ENCODE assay signal across 15 cellular contexts in genomic region chr17:44605116-44605505, GRCh38. TPM values are rescaled to one million over a fixed set of nuclear protein-coding genes. Genes with fewer than 3 reads are reported as not detected.
DNase-seq lines count a peak whose midpoint lies in the region; ATAC-seq, FAIRE-seq and TF ChIP-seq lines count a peak whose summit lies in the region.
"Had no signal": no experiment of that assay in that cellular context is flagged by ENCODE, and none has a peak within 500 bp of the region (broad histone marks: within the 10 kb centered on the region; RNA-seq: fewer than 3 reads in every experiment).

No MANE protein-coding gene starts in this region.

- H3K27me3 ChIP-seq in HepG2 (ENCODE audit: control insufficient read depth in 1 of 2, insufficient read depth in 2 of 2, low read length in 2 of 2) (peaks cover 4 to 24% of the 10 kb centered on the region in 2 experiments; a peak in 2 of 5 replicates), right lobe of liver (no peaks in the 10 kb centered on the region), trophoblast cell (ENCODE audit: insufficient read depth, low read length) (no peaks in the 10 kb centered on the region), suprapubic skin (no peaks in the 10 kb centered on the region)
- H3K27me3 ChIP-seq in CD8-positive, alpha-beta T cell (ENCODE audit: insufficient read depth, low read length): no peaks in the 10 kb centered on the region

- TF ChIP-seq EP300 in HepG2 (IDR thresholded peaks at IDR 0.05; ENCODE audit: low read depth in 2 of 2, low read length in 2 of 2) (no peak), HepG2 (CRISPR knock-in tag; IDR thresholded peaks at IDR 0.05; ENCODE audit: borderline replicate concordance) (no peak), suprapubic skin (IDR thresholded peaks at IDR 0.05) (no peak)

- H3K9me3 Mint-ChIP-seq in mesothelial cell of epicardium: no peaks in the 10 kb centered on the region
- H3K9me3 Mint-ChIP-seq in CD8-positive, alpha-beta T cell: no peaks in the 10 kb centered on the region

- no peak for TF ChIP-seq CTCF in HepG2 (CRISPR knock-in tag; IDR thresholded peaks at IDR 0.05)
- TF ChIP-seq CTCF in right lobe of liver (IDR thresholded peaks at IDR 0.05): no peak
- no peak for TF ChIP-seq CTCF in mesothelial cell of epicardium (IDR thresholded peaks at IDR 0.05; ENCODE audit: unreplicated experiment)
- no peak for TF ChIP-seq CTCF in CD8-positive, alpha-beta T cell (IDR thresholded peaks at IDR 0.05)
- TF ChIP-seq CTCF in suprapubic skin (IDR thresholded peaks at IDR 0.05): no peak

- no peaks in the 10 kb centered on the region for H3K27me3 Mint-ChIP-seq in mesothelial cell of epicardium (ENCODE audit: low read depth)
- peaks cover 12% of the 10 kb centered on the region for H3K27me3 Mint-ChIP-seq in CD8-positive, alpha-beta T cell (ENCODE audit: low read depth)

- H3K36me3 ChIP-seq in HepG2 (replicated peaks in 1 of 2; ENCODE audit: control insufficient read depth in 1 of 2, insufficient read depth in 2 of 2, low read length in 2 of 2): no peaks in the 10 kb centered on the region
- no peaks in the 10 kb centered on the region for H3K36me3 ChIP-seq in right lobe of liver
- no peaks in the 10 kb centered on the region for H3K36me3 ChIP-seq in trophoblast cell (ENCODE audit: control insufficient read depth in 1 of 2, insufficient read depth in 2 of 2, low read length in 2 of 2)
- no peaks in the 10 kb centered on the region for H3K36me3 ChIP-seq in CD8-positive, alpha-beta T cell (ENCODE audit: insufficient read depth, low read length)
- H3K36me3 ChIP-seq in suprapubic skin: no peaks in the 10 kb centered on the region

- peak overlapping the region; percentile 75 for H2AK5ac ChIP-seq in trophoblast cell (ENCODE audit: low read length)

- TF ChIP-seq POLR2A in HepG2 (IDR thresholded peaks at IDR 0.05; ENCODE audit: insufficient read depth in 1 of 2, low read depth in 2 of 2, low read length in 2 of 2) (no peak), right lobe of liver (IDR thresholded peaks at IDR 0.05) (no peak), suprapubic skin (IDR thresholded peaks at IDR 0.05) (no peak)

- H3K4me2 ChIP-seq in HepG2 (ENCODE audit: low read depth, low read length): no peak overlapping the region
- H3K4me2 ChIP-seq in trophoblast cell (ENCODE audit: low read length): no peak overlapping the region

- peak overlapping the region; percentile 11 for H2BK12ac ChIP-seq in trophoblast cell (ENCODE audit: low read length)

- H3K4me3 Mint-ChIP-seq in mesothelial cell of epicardium: no peak overlapping the region
- H3K4me3 Mint-ChIP-seq in CD8-positive, alpha-beta T cell: no peak overlapping the region
- H3K4me3 Mint-ChIP-seq: CD4-positive, CD25-positive, alpha-beta regulatory T cell had no signal

- H3K9ac ChIP-seq in HepG2 (ENCODE audit: insufficient read depth, low read depth, low read length) (no peak overlapping the region), trophoblast cell (ENCODE audit: low read length) (no peak overlapping the region)

- H3K4ac ChIP-seq in trophoblast cell (ENCODE audit: low read depth, low read length): no peak overlapping the region

- CTCF ChIA-PET in HepG2 (lab: Yijun Ruan, JAX; ENCODE audit: low intra/inter-chr PET ratio, low total read pairs): no interaction called here
- CTCF ChIA-PET in CD8-positive, alpha-beta T cell (lab: Charles Lee): no interaction called here

- no peaks in the 10 kb centered on the region for H3K36me3 Mint-ChIP-seq in mesothelial cell of epicardium
- H3K36me3 Mint-ChIP-seq in CD8-positive, alpha-beta T cell: no peaks in the 10 kb centered on the region
- H3K36me3 Mint-ChIP-seq: CD4-positive, CD25-positive, alpha-beta regulatory T cell had no signal

- H3K18ac ChIP-seq in trophoblast cell (ENCODE audit: low read length): no peak overlapping the region

- H2BK120ac ChIP-seq in trophoblast cell (ENCODE audit: insufficient read depth, low read length, poor library complexity): peak overlapping the region; percentile 28

- intact Hi-C loops in HepG2 (cut with micrococcal nuclease; ENCODE audit: unreplicated experiment): no loop called here
- intact Hi-C loops in right lobe of liver (cut with DNase I): no loop called here
- intact Hi-C loops in CD8-positive, alpha-beta T cell (cut with DNase I, micrococcal nuclease): no loop called here

- H4K8ac ChIP-seq in trophoblast cell (ENCODE audit: low read depth, low read length): no peak overlapping the region

- no peak overlapping the region for H3K4me3 ChIP-seq in HepG2 (replicated peaks in 1 of 3; ENCODE audit: insufficient read depth in 1 of 3, low read depth in 2 of 3, low read length in 3 of 3)
- no peak overlapping the region for H3K4me3 ChIP-seq in right lobe of liver
- no peak overlapping the region for H3K4me3 ChIP-seq in trophoblast cell (ENCODE audit: low read depth, low read length)
- H3K4me3 ChIP-seq in CD8-positive, alpha-beta T cell (ENCODE audit: low read depth, low read length): no peak overlapping the region
- H3K4me3 ChIP-seq in suprapubic skin: no peak overlapping the region

- DNase-seq in HepG2 (ENCODE audit: low spot score): no peak
- DNase-seq in right lobe of liver: no peak
- DNase-seq in mesothelial cell of epicardium (ENCODE audit: low spot score in 2 of 2, unreplicated experiment in 2 of 2): no peak
- no peak for DNase-seq in trophoblast cell
- no peak for DNase-seq in CD8-positive, alpha-beta T cell
- DNase-seq in suprapubic skin (ENCODE audit: low spot score in 2 of 2): no peak
- DNase-seq in activated CD4-positive, alpha-beta T cell treated with anti-CD3 and anti-CD28 coated beads, Interleukin-2, amount 50 U/mL, for 48 hours: no peak
- DNase-seq: Calu3; CD4-positive, CD25-positive, alpha-beta regulatory T cell; DMS 273 treated with DMSO at 0.1 percent for 48 hours had no signal

- H4K12ac ChIP-seq in trophoblast cell (ENCODE audit: low read depth, low read length): no peak overlapping the region

- no TSS peak for BruUV-seq in HepG2 (replicated peaks; lab: Mats Ljungman, UMichigan)

- POLR2A ChIA-PET in HepG2 (lab: Yijun Ruan, JAX): no interaction called here
- POLR2A ChIA-PET in CD8-positive, alpha-beta T cell (lab: Charles Lee): interaction anchor here (0.6 kb wide), 1 partner anchor 412 kb away, joined by 3 read pairs; no protein-coding TSS in a partner anchor

- no peak for TF ChIP-seq RAD21 in HepG2 (CRISPR knock-in tag; IDR thresholded peaks at IDR 0.05)

- ATAC-seq in HepG2 (no peak), right lobe of liver (no peak)
- no peak for ATAC-seq in CD8-positive, alpha-beta T cell
- ATAC-seq: HCT116 had no signal

- H3K14ac ChIP-seq in trophoblast cell (ENCODE audit: low read length): no peak overlapping the region

- in situ Hi-C loops in HepG2 (cut with HindIII; ENCODE audit: extremely low pct_ligation_motif_present, low pct_unique_long_range_greater_than_20kb): no loop called here

- peaks cover 48% of the 10 kb centered on the region for H3K79me1 ChIP-seq in trophoblast cell (ENCODE audit: low read length)

- no peak overlapping the region for H2BK5ac ChIP-seq in trophoblast cell (ENCODE audit: low read depth, low read length, poor library complexity)

- H3K4me1 Mint-ChIP-seq in mesothelial cell of epicardium: peaks cover 56% of the 10 kb centered on the region
- H3K4me1 Mint-ChIP-seq in CD8-positive, alpha-beta T cell (ENCODE audit: low read depth): no peaks in the 10 kb centered on the region
- H3K4me1 Mint-ChIP-seq: CD4-positive, CD25-positive, alpha-beta regulatory T cell had no signal

- H2AFZ ChIP-seq in HepG2 (ENCODE audit: low read length): no peak overlapping the region
- H2AFZ ChIP-seq in trophoblast cell (ENCODE audit: insufficient read depth, low read length, poor library complexity): no peak overlapping the region

- FAIRE-seq in HepG2 (lab: Jason Lieb, UNC): no peak
- FAIRE-seq: H54 had no signal

- H3K23ac ChIP-seq in trophoblast cell (ENCODE audit: low read length): no peak overlapping the region

- no peaks in the 10 kb centered on the region for H3K9me3 ChIP-seq in HepG2 (ENCODE audit: low read length)
- no peaks in the 10 kb centered on the region for H3K9me3 ChIP-seq in right lobe of liver
- peaks cover 3% of the 10 kb centered on the region for H3K9me3 ChIP-seq in trophoblast cell (ENCODE audit: insufficient read depth, low read depth, low read length)
- H3K9me3 ChIP-seq in CD8-positive, alpha-beta T cell (ENCODE audit: low read length): no peaks in the 10 kb centered on the region
- no peaks in the 10 kb centered on the region for H3K9me3 ChIP-seq in suprapubic skin

- peak overlapping the region; percentile 39 for H3K27ac Mint-ChIP-seq in mesothelial cell of epicardium
- no peak overlapping the region for H3K27ac Mint-ChIP-seq in CD8-positive, alpha-beta T cell

- peak overlapping the region; percentile 7 for H4K91ac ChIP-seq in trophoblast cell (ENCODE audit: low read depth, low read length)

- H3K79me2 ChIP-seq in HepG2 (ENCODE audit: insufficient read depth, low read length): no peaks in the 10 kb centered on the region
- peaks cover 7% of the 10 kb centered on the region for H3K79me2 ChIP-seq in trophoblast cell (ENCODE audit: control insufficient read depth, insufficient read depth, low read length, poor library complexity)

- H3K27ac ChIP-seq in HepG2 (ENCODE audit: extremely low read length, insufficient read depth, low read length): no peak overlapping the region
- H3K27ac ChIP-seq in right lobe of liver: no peak overlapping the region
- H3K27ac ChIP-seq in trophoblast cell (ENCODE audit: low read depth, low read length): no peak overlapping the region
- H3K27ac ChIP-seq in CD8-positive, alpha-beta T cell (ENCODE audit: low read depth, low read length): no peak overlapping the region
- H3K27ac ChIP-seq in suprapubic skin: no peak overlapping the region
- H3K27ac ChIP-seq: 22Rv1 had no signal

- 34% methylated on average over 7 of the region's 7 CpGs for WGBS in HepG2 (ENCODE audit: low lambda C conversion rate)
- 75% methylated on average over 7 of the region's 7 CpGs for WGBS in right lobe of liver (ENCODE audit: insufficient coverage, low coverage, low lambda C conversion rate, missing lambda C conversion rate)
- no CpG with 5 or more reads among the region's 7 CpGs for WGBS in trophoblast cell (ENCODE audit: extremely low coverage, insufficient coverage, insufficient read length)
- 81% methylated on average over 7 of the region's 7 CpGs for WGBS in suprapubic skin

- H3K4me1 ChIP-seq in HepG2 (ENCODE audit: insufficient read depth, low read length): peaks cover 24% of the 10 kb centered on the region
- no peaks in the 10 kb centered on the region for H3K4me1 ChIP-seq in right lobe of liver
- peaks cover 38 to 48% of the 10 kb centered on the region in 2 experiments for H3K4me1 ChIP-seq in trophoblast cell (ENCODE audit: control insufficient read depth in 1 of 2, insufficient read depth in 2 of 2, low read length in 2 of 2)
- H3K4me1 ChIP-seq in CD8-positive, alpha-beta T cell (ENCODE audit: insufficient read depth, low read length): no peaks in the 10 kb centered on the region
- no peaks in the 10 kb centered on the region for H3K4me1 ChIP-seq in suprapubic skin

- no peaks in the 10 kb centered on the region for H4K20me1 ChIP-seq in HepG2 (ENCODE audit: insufficient read depth, low read length)

RNA-seq across cellular contexts. Expression of gene FZD2, which starts 47.8 kb away (rescaled TPM):
- total RNA-seq in HepG2 (2016; rRNA removed; fragmentation: Illumina TruSeq; extraction: Trizol) (0.13 TPM in 1 of 2 replicates, not detected in the other), right lobe of liver (under 1 TPM; 0.11 to 0.64 (median 0.28) TPM), mesothelial cell of epicardium (82.1 to 88.3 TPM (median 84.4 TPM) in 3 replicates), suprapubic skin (1 to 10 TPM in 1 of 4 donors, under 1 TPM in 2, not detected in 1; 0.42 to 2.1 (median 0.65) TPM)
- not detected in 2 replicates for total RNA-seq in HepG2 (2016; cell fraction: cytosol; rRNA removed; fragmentation: Illumina TruSeq; extraction: Trizol; ENCODE audit: low read depth)
- 0.06 TPM in 1 of 2 replicates, not detected in the other for total RNA-seq in HepG2 (2016; cell fraction: insoluble cytoplasmic fraction; rRNA removed; fragmentation: Illumina TruSeq; extraction: Trizol)
- 0.06 TPM in 1 of 2 replicates, not detected in the other for total RNA-seq in HepG2 (2016; cell fraction: membrane; rRNA removed; fragmentation: Illumina TruSeq; extraction: Trizol)
- not detected in 2 replicates for total RNA-seq in HepG2 (2016; cell fraction: nucleus; rRNA removed; fragmentation: Illumina TruSeq; extraction: Trizol)
- 0.07 and 0.10 TPM in 2 replicates for polyA plus RNA-seq in HepG2 (2011; rRNA removed)
- polyA plus RNA-seq in HepG2 (2011; cell fraction: cytosol; rRNA removed): 0.08 and 0.12 TPM in 2 replicates
- 0.06 TPM in 1 of 2 replicates, not detected in the other for polyA plus RNA-seq in HepG2 (2011; cell fraction: nucleus; rRNA removed)
- polyA plus RNA-seq in HepG2 (2012): not detected in 2 replicates
- not detected in 2 replicates for polyA plus RNA-seq in HepG2 (2016; cell fraction: cytosol; fragmentation: Illumina TruSeq; extraction: Trizol; ENCODE audit: low read depth)
- not detected in 2 replicates for polyA plus RNA-seq in HepG2 (2016; cell fraction: insoluble cytoplasmic fraction; fragmentation: Illumina TruSeq; extraction: Trizol; ENCODE audit: low read depth)
- polyA plus RNA-seq in HepG2 (2016; cell fraction: membrane; fragmentation: Illumina TruSeq; extraction: Trizol; ENCODE audit: low read depth): not detected in 2 replicates
- polyA plus RNA-seq in HepG2 (2016; cell fraction: nucleus; fragmentation: Illumina TruSeq; extraction: Trizol; ENCODE audit: insufficient read depth, low read depth): not detected in 2 replicates
- polyA minus RNA-seq in HepG2 (2011; rRNA and poly(A)+ RNA removed; ENCODE audit: low replicate concordance): 0.26 and 17.3 TPM in 2 replicates
- polyA minus RNA-seq in HepG2 (2011; cell fraction: cytosol; rRNA and poly(A)+ RNA removed): 0.35 TPM in 1 of 2 replicates, not detected in the other
- polyA minus RNA-seq in HepG2 (2011; cell fraction: nucleus; rRNA and poly(A)+ RNA removed): not detected in 2 replicates
- 24.1 and 24.3 TPM in 2 replicates for polyA plus RNA-seq in trophoblast cell (2013)
- total RNA-seq in CD8-positive, alpha-beta T cell: not detected
- total RNA-seq: CD4-positive, CD25-positive, alpha-beta regulatory T cell had no signal
- polyA plus RNA-seq: CD4-positive, CD25-positive, alpha-beta regulatory T cell had no signal

RNA-seq across cellular contexts. Expression of gene MEIOC, which starts 51.2 kb away (rescaled TPM):
- total RNA-seq in HepG2 (2016; rRNA removed; fragmentation: Illumina TruSeq; extraction: Trizol) (0.07 and 0.15 TPM in 2 replicates), right lobe of liver (not detected), mesothelial cell of epicardium (0.11 to 0.66 TPM (median 0.18 TPM) in 3 replicates), suprapubic skin (not detected)
- 0.10 TPM in 1 of 2 replicates, not detected in the other for total RNA-seq in HepG2 (2016; cell fraction: cytosol; rRNA removed; fragmentation: Illumina TruSeq; extraction: Trizol; ENCODE audit: low read depth)
- 0.13 TPM in 1 of 2 replicates, not detected in the other for total RNA-seq in HepG2 (2016; cell fraction: insoluble cytoplasmic fraction; rRNA removed; fragmentation: Illumina TruSeq; extraction: Trizol)
- total RNA-seq in HepG2 (2016; cell fraction: membrane; rRNA removed; fragmentation: Illumina TruSeq; extraction: Trizol): not detected in 2 replicates
- total RNA-seq in HepG2 (2016; cell fraction: nucleus; rRNA removed; fragmentation: Illumina TruSeq; extraction: Trizol): not detected in 2 replicates
- 0.04 TPM in 1 of 2 replicates, not detected in the other for polyA plus RNA-seq in HepG2 (2011; rRNA removed)
- 0.06 and 0.09 TPM in 2 replicates for polyA plus RNA-seq in HepG2 (2011; cell fraction: cytosol; rRNA removed)
- polyA plus RNA-seq in HepG2 (2011; cell fraction: nucleus; rRNA removed): 0.17 and 0.21 TPM in 2 replicates
- 0.27 and 0.53 TPM in 2 replicates for polyA plus RNA-seq in HepG2 (2012)
- 0.08 and 0.09 TPM in 2 replicates for polyA plus RNA-seq in HepG2 (2016; cell fraction: cytosol; fragmentation: Illumina TruSeq; extraction: Trizol; ENCODE audit: low read depth)
- polyA plus RNA-seq in HepG2 (2016; cell fraction: insoluble cytoplasmic fraction; fragmentation: Illumina TruSeq; extraction: Trizol; ENCODE audit: low read depth): 0.19 TPM in 1 of 2 replicates, not detected in the other
- 0.08 and 0.23 TPM in 2 replicates for polyA plus RNA-seq in HepG2 (2016; cell fraction: membrane; fragmentation: Illumina TruSeq; extraction: Trizol; ENCODE audit: low read depth)
- 0.19 TPM in 1 of 2 replicates, not detected in the other for polyA plus RNA-seq in HepG2 (2016; cell fraction: nucleus; fragmentation: Illumina TruSeq; extraction: Trizol; ENCODE audit: insufficient read depth, low read depth)
- 0.14 TPM in 1 of 2 replicates, not detected in the other for polyA minus RNA-seq in HepG2 (2011; rRNA and poly(A)+ RNA removed; ENCODE audit: low replicate concordance)
- polyA minus RNA-seq in HepG2 (2011; cell fraction: cytosol; rRNA and poly(A)+ RNA removed): not detected in 2 replicates
- polyA minus RNA-seq in HepG2 (2011; cell fraction: nucleus; rRNA and poly(A)+ RNA removed): 0.13 and 0.37 TPM in 2 replicates
- 0.14 and 0.29 TPM in 2 replicates for polyA plus RNA-seq in trophoblast cell (2013)
- not detected for total RNA-seq in CD8-positive, alpha-beta T cell
- total RNA-seq: A673; CD4-positive, CD25-positive, alpha-beta regulatory T cell; HT-29 had no signal

Comparison
In these comparisons a context has a peak if more than half of its experiments do, and no peak if none do; other contexts are left out.
1. RNA of gene FZD2, which starts 47.8 kb away (total RNA-seq): 82.1 to 88.3 TPM in mesothelial cell of epicardium; 0.42 to 2.1 TPM in suprapubic skin, 0.11 to 0.64 TPM in right lobe of liver, 0.06 to 0.13 TPM in HepG2 and not detected in CD8-positive, alpha-beta T cell; every median in the first group is over 10 times any median in the second.